In genomic region chr1:178307264-178307663, GRCh38 we compare ENCODE assay signal across 20 cellular contexts.
DNase-seq lines count a peak whose midpoint lies in the region; ATAC-seq, FAIRE-seq and TF ChIP-seq lines count a peak whose summit lies in the region.
"Had no signal": no experiment of that assay in that cellular context is flagged by ENCODE, and none has a peak within 500 bp of the region (broad histone marks: within the 10 kb centered on the region; RNA-seq: fewer than 3 reads in every experiment).

No MANE protein-coding gene starts in this region.

- H3K79me2 ChIP-seq in MM.1S (ENCODE audit: low read length): no peaks in the 10 kb centered on the region

- H3K4me3 Mint-ChIP-seq in endothelial cell (ENCODE audit: unreplicated experiment): no peak overlapping the region
- H3K4me3 Mint-ChIP-seq: CD14-positive monocyte; CD4-positive, alpha-beta memory T cell; CD4-positive, CD25-positive, alpha-beta regulatory T cell; CD8-positive, alpha-beta memory T cell had no signal

- H3K36me3 Mint-ChIP-seq in endothelial cell (ENCODE audit: low read depth, unreplicated experiment): peaks cover 7% of the 10 kb centered on the region
- H3K36me3 Mint-ChIP-seq: CD14-positive monocyte; CD4-positive, alpha-beta memory T cell; CD4-positive, CD25-positive, alpha-beta regulatory T cell had no signal

- H3K4me2 ChIP-seq in A549 (no peak overlapping the region), MM.1S (ENCODE audit: low read depth, low read length) (no peak overlapping the region)
- H3K4me2 ChIP-seq: BLaER1 had no signal

- CTCF ChIA-PET in A549 (lab: Yijun Ruan, JAX): interaction anchor here (0.8 to 1.0 kb wide), 3 partner anchors 193 to 236 kb away, joined by 3 to 4 read pairs (median 4); no protein-coding TSS in a partner anchor

- no peak for TF ChIP-seq CTCF in A549 (IDR thresholded peaks at IDR 0.05)
- TF ChIP-seq CTCF in D721Med (IDR thresholded peaks at IDR 0.05; ENCODE audit: insufficient read depth, missing control alignments): no peak
- TF ChIP-seq CTCF in endothelial cell (IDR thresholded peaks at IDR 0.05; ENCODE audit: unreplicated experiment): no peak
- TF ChIP-seq CTCF in MM.1S (IDR thresholded peaks at IDR 0.05; ENCODE audit: low read length): no peak

- DNase-seq in A549 (ENCODE audit: low read depth in 1 of 2, low spot score in 1 of 2) (no peak), D721Med (ENCODE audit: insufficient read length, low spot score) (no peak), endothelial cell (ENCODE audit: low spot score) (no peak), fibroblast of peridontal ligament (ENCODE audit: extremely low read depth) (peak; percentile 18), MM.1S (no peak), KG1 (lab: John Stamatoyannopoulos, UW) (no peak)
- DNase-seq: 8988T; BE2C; C1 segment of cervical spinal cord; CD4-positive, alpha-beta memory T cell; CD4-positive, CD25-positive, alpha-beta regulatory T cell; CD8-positive, alpha-beta memory T cell; COR-L47; DMS79 treated with DMSO at 0.1 percent for 48 hours; GF-D8 had no signal

- TF ChIP-seq POLR2A in A549 (IDR thresholded peaks at IDR 0.05; ENCODE audit: low read length): no peak

- peaks cover 2% of the 10 kb centered on the region for H3K27me3 Mint-ChIP-seq in endothelial cell (ENCODE audit: unreplicated experiment)
- H3K27me3 Mint-ChIP-seq: CD4-positive, CD25-positive, alpha-beta regulatory T cell; CD8-positive, alpha-beta memory T cell had no signal

- peaks cover 28% of the 10 kb centered on the region for H3K4me1 Mint-ChIP-seq in endothelial cell (ENCODE audit: unreplicated experiment)
- H3K4me1 Mint-ChIP-seq: CD4-positive, alpha-beta memory T cell; CD4-positive, CD25-positive, alpha-beta regulatory T cell; CD8-positive, alpha-beta memory T cell had no signal

- H3K36me3 ChIP-seq in MM.1S (replicated peaks; ENCODE audit: insufficient read depth, low read length): no peaks in the 10 kb centered on the region
- H3K36me3 ChIP-seq: BE2C, BLaER1 had no signal

- WGBS in A549 (ENCODE audit: missing lambda C conversion rate): 61% methylated on average over 1 of the region's 1 CpG

- H3K9me3 ChIP-seq in A549 (no peaks in the 10 kb centered on the region), MM.1S (replicated peaks; ENCODE audit: insufficient read depth, low read length) (no peaks in the 10 kb centered on the region)
- H3K9me3 ChIP-seq: BE2C, BLaER1 had no signal

- no peaks in the 10 kb centered on the region for H3K9me2 ChIP-seq in MM.1S (replicated peaks; ENCODE audit: insufficient read depth, low read length)

- H3K27ac ChIP-seq in A549 (no peak overlapping the region), MM.1S (ENCODE audit: low read length) (no peak overlapping the region)
- H3K27ac ChIP-seq: BLaER1 had no signal

- H3K9ac ChIP-seq in MM.1S (ENCODE audit: low read length): no peak overlapping the region
- H3K9ac ChIP-seq: BLaER1 had no signal

- no peaks in the 10 kb centered on the region for H3K27me3 ChIP-seq in MM.1S (replicated peaks; ENCODE audit: insufficient read depth, low read length)
- H3K27me3 ChIP-seq: BE2C, BLaER1 had no signal

- POLR2A ChIA-PET in A549 (lab: Yijun Ruan, JAX): no interaction called here

- H3K4me1 ChIP-seq in A549 (0 out of 3 replicates have a peak, but pooled peaks cover 7% of the 10 kb centered on the region), MM.1S (ENCODE audit: low read length) (peaks cover 9% of the 10 kb centered on the region; the same call in 1 of the 2 replicates)
- H3K4me1 ChIP-seq: BE2C had no signal

- H2AFZ ChIP-seq in MM.1S (ENCODE audit: low read length): no peak overlapping the region

- H3K4me3 ChIP-seq in A549: no peak overlapping the region
- H3K4me3 ChIP-seq in MM.1S (ENCODE audit: low read length): no peak overlapping the region
- H3K4me3 ChIP-seq: BLaER1 had no signal

- peak overlapping the region; percentile 32 for H3K27ac Mint-ChIP-seq in endothelial cell (ENCODE audit: unreplicated experiment)
- H3K27ac Mint-ChIP-seq: CD14-positive monocyte; CD4-positive, alpha-beta memory T cell; CD4-positive, CD25-positive, alpha-beta regulatory T cell; CD8-positive, alpha-beta memory T cell had no signal

- TF ChIP-seq RAD21 in A549 (conservative IDR thresholded peaks at IDR 0.05 in 1 of 2, IDR thresholded peaks at IDR 0.05 in 1 of 2): no peak

- no peak for FAIRE-seq in A549 (lab: Jason Lieb, UNC)
- peak; percentile 53 for FAIRE-seq in D721Med (lab: Jason Lieb, UNC)
- FAIRE-seq: GM12891, GM19239 had no signal

- no peaks in the 10 kb centered on the region for H3F3A ChIP-seq in MM.1S (ENCODE audit: insufficient read depth, low read length)

- ATAC-seq in A549: no peak
- ATAC-seq in GM21528 (IDR thresholded peaks at IDR 0.05; ENCODE audit: low FRiP score, unreplicated experiment): no peak

- H4K20me1 ChIP-seq in MM.1S (ENCODE audit: insufficient read depth, low read length): no peaks in the 10 kb centered on the region
- H4K20me1 ChIP-seq: BLaER1 had no signal

- H3K9me3 Mint-ChIP-seq in endothelial cell (ENCODE audit: unreplicated experiment): no peaks in the 10 kb centered on the region
- H3K9me3 Mint-ChIP-seq: CD14-positive monocyte; CD8-positive, alpha-beta memory T cell had no signal

- TF ChIP-seq EP300 in A549 (IDR thresholded peaks at IDR 0.05): no peak

TF ChIP-seq in A549, 52 proteins besides CTCF, POLR2A, EP300 and RAD21:
- TF ChIP-seq PHF8 (IDR thresholded peaks at IDR 0.05; ENCODE audit: borderline replicate concordance, low read depth) (no peak), SMC3 (IDR thresholded peaks at IDR 0.05) (no peak), NFE2L2 (conservative IDR thresholded peaks at IDR 0.05; ENCODE audit: low read length) (peak; percentile 60; the same call in 1 of the 2 replicates)
